Comparison of ENCODE assay signal across 1 cellular context in genomic region chr12:59716049-59716448, GRCh38.
TF ChIP-seq lines count a peak whose summit lies in the region.

No MANE protein-coding gene starts in this region.

TF ChIP-seq in GM23338, 12 proteins besides CTCF, POLR2A, EP300 and RAD21 (continued from another document):
- TF ChIP-seq REST (IDR thresholded peaks at IDR 0.05; ENCODE audit: unreplicated experiment) = no peak
- no peak for TF ChIP-seq EZH2phosphoT487 (IDR thresholded peaks at IDR 0.05; ENCODE audit: unreplicated experiment)
- no peak for TF ChIP-seq EZH2 (IDR thresholded peaks at IDR 0.05; ENCODE audit: low read depth, unreplicated experiment)
- TF ChIP-seq ETS1 (IDR thresholded peaks at IDR 0.05) = no peak
- no peak for TF ChIP-seq STAT1 (IDR thresholded peaks at IDR 0.05; ENCODE audit: unreplicated experiment)
- TF ChIP-seq NANOG (IDR thresholded peaks at IDR 0.05; ENCODE audit: borderline replicate concordance) = no peak
- no peak for TF ChIP-seq ZNF114 (CRISPR knock-in tag; IDR thresholded peaks at IDR 0.05)
- TF ChIP-seq ZNF462 (CRISPR knock-in tag; IDR thresholded peaks at IDR 0.05) = no peak
- no peak for TF ChIP-seq CREB1 (CRISPR knock-in tag; IDR thresholded peaks at IDR 0.05; ENCODE audit: low read depth)
